ENCODE assay signal across 22 cellular contexts in genomic region chr2:186535861-186536260, GRCh38. TPM values are rescaled to one million over a fixed set of nuclear protein-coding genes. Genes with fewer than 3 reads are reported as not detected.
DNase-seq lines count a peak whose midpoint lies in the region; ATAC-seq, FAIRE-seq and TF ChIP-seq lines count a peak whose summit lies in the region.
"Had no signal": no experiment of that assay in that cellular context is flagged by ENCODE, and none has a peak within 500 bp of the region (broad histone marks: within the 10 kb centered on the region; RNA-seq: fewer than 3 reads in every experiment).

No MANE protein-coding gene starts in this region.

- intact Hi-C loops in A673 (cut with micrococcal nuclease; ENCODE audit: unreplicated experiment) (no loop called here), K562 (cut with micrococcal nuclease) (no loop called here)

- BruUV-seq in A673 (replicated peaks; lab: Mats Ljungman, UMichigan) (no TSS peak), K562 (replicated peaks; lab: Mats Ljungman, UMichigan) (no TSS peak)

- 26% methylated on average over 3 of the region's 3 CpGs for WGBS in K562 (ENCODE audit: insufficient coverage, low coverage, missing lambda C conversion rate)

- in situ Hi-C loops in K562 (cut with MboI) (no loop called here), HAP-1 (cut with MboI; ENCODE audit: low sequenced_read_pairs) (no loop called here)

- TF ChIP-seq RAD21 in K562 (CRISPR knock-in tag; conservative IDR thresholded peaks at IDR 0.05 in 1 of 2, IDR thresholded peaks at IDR 0.05 in 1 of 2): no peak

- no peak overlapping the region for H3K4me2 ChIP-seq in K562 (ENCODE audit: insufficient read depth, low read length)
- H3K4me2 ChIP-seq: BLaER1 treated with 17β-estradiol and CSF1 and Interleukin-3, amounts not matched to agents 10 nM and 100 nM had no signal

- H4K20me1 ChIP-seq in K562 (replicated peaks; ENCODE audit: control insufficient read depth, insufficient read depth, low read length): no peaks in the 10 kb centered on the region
- H4K20me1 ChIP-seq: BLaER1 treated with 17β-estradiol and CSF1 and Interleukin-3, amounts not matched to agents 10 nM and 100 nM had no signal

- H3K36me3 ChIP-seq in A673 (ENCODE audit: insufficient read depth, low read length, poor library complexity, severe bottlenecking): no peaks in the 10 kb centered on the region
- H3K36me3 ChIP-seq in K562 (ENCODE audit: control insufficient read depth, insufficient read depth, low read length): no peaks in the 10 kb centered on the region
- no peaks in the 10 kb centered on the region for H3K36me3 ChIP-seq in HAP-1 (replicated peaks)
- H3K36me3 ChIP-seq: BE2C; BLaER1 treated with 17β-estradiol and CSF1 and Interleukin-3, amounts not matched to agents 10 nM and 100 nM had no signal

- H3K9me1 ChIP-seq in K562 (ENCODE audit: control insufficient read depth, insufficient read depth, low read length): no peaks in the 10 kb centered on the region

- DNase-seq in A673 (ENCODE audit: low spot score) (peak; percentile 71), NCI-H82 treated with DMSO at 0.1 percent for 48 hours (lab: John Stamatoyannopoulos, UW; ENCODE audit: unreplicated experiment) (peak; percentile 92), K562 (ENCODE audit: extremely low read depth in 1 of 4, low spot score in 3 of 4) (no peak), NCI-H526 (lab: John Stamatoyannopoulos, UW) (no peak), erythroblast (lab: John Stamatoyannopoulos, UW) (no peak), HAP-1 (ENCODE audit: low spot score in 2 of 2) (no peak), activated gamma-delta T cell (lab: John Stamatoyannopoulos, UW) (no peak)
- DNase-seq: ACHN; AML-193; BE2C; CD4-positive, alpha-beta T cell; CD8-positive, alpha-beta memory T cell; DMS53; DMS79 treated with DMSO at 0.1 percent for 48 hours; GDM1; GOT3; HCEC 1CT had no signal

- no peaks in the 10 kb centered on the region for H3K79me2 ChIP-seq in K562 (ENCODE audit: control insufficient read depth, insufficient read depth, low read length)

- H3K27me3 ChIP-seq in A673 (replicated peaks; ENCODE audit: insufficient read depth, low read depth, low read length, poor library complexity) (peaks cover 7% of the 10 kb centered on the region), K562 (ENCODE audit: control insufficient read depth in 2 of 2, insufficient read depth in 2 of 2, low read length in 2 of 2) (no peaks in the 10 kb centered on the region), HAP-1 (ENCODE audit: low read depth) (no peaks in the 10 kb centered on the region)
- H3K27me3 ChIP-seq: BE2C; BLaER1 treated with 17β-estradiol and CSF1 and Interleukin-3, amounts not matched to agents 10 nM and 100 nM had no signal

- CTCF ChIA-PET in A673 (lab: Charles Lee) (no interaction called here), K562 (lab: Yijun Ruan, JAX; ENCODE audit: low intra/inter-chr PET ratio) (no interaction called here)

- TF ChIP-seq POLR2A in K562 (conservative IDR thresholded peaks at IDR 0.05): no peak
- TF ChIP-seq POLR2A in erythroblast (IDR thresholded peaks at IDR 0.05; ENCODE audit: low read length): no peak

- H3K4me3 ChIP-seq in A673 (ENCODE audit: low read depth, low read length, poor library complexity, severe bottlenecking): no peak overlapping the region
- H3K4me3 ChIP-seq in K562: no peak overlapping the region
- no peak overlapping the region for H3K4me3 ChIP-seq in HAP-1
- H3K4me3 ChIP-seq: BLaER1 treated with 17β-estradiol and CSF1 and Interleukin-3, amounts not matched to agents 10 nM and 100 nM; GM12878 had no signal

- POLR2A ChIA-PET in A673 (lab: Charles Lee; ENCODE audit: low non-redundant PET): no interaction called here
- POLR2A ChIA-PET in K562 (lab: Yijun Ruan, JAX): no interaction called here

- no peaks in the 10 kb centered on the region for H3K9me3 ChIP-seq in A673 (ENCODE audit: low read depth, low read length, poor library complexity, severe bottlenecking)
- no peaks in the 10 kb centered on the region for H3K9me3 ChIP-seq in K562 (replicated peaks; ENCODE audit: control insufficient read depth, insufficient read depth, low read depth, low read length)
- H3K9me3 ChIP-seq in HAP-1: no peaks in the 10 kb centered on the region
- H3K9me3 ChIP-seq: BE2C; BLaER1 treated with 17β-estradiol and CSF1 and Interleukin-3, amounts not matched to agents 10 nM and 100 nM had no signal

- H2AFZ ChIP-seq in K562 (ENCODE audit: low read depth, low read length): peak overlapping the region; percentile 70; the same call in 1 of the 2 replicates

- no peak for TF ChIP-seq CTCF in A673 (conservative IDR thresholded peaks at IDR 0.05; ENCODE audit: low read depth, low read length)
- no peak for TF ChIP-seq CTCF in K562 (IDR thresholded peaks at IDR 0.05 in 2 of 3, conservative IDR thresholded peaks at IDR 0.05 in 1 of 3; ENCODE audit: insufficient read depth in 2 of 3, low read depth in 1 of 3, low read length in 3 of 3)

- FAIRE-seq in G401.6 (lab: Jason Lieb, UNC) (peak; percentile 99), K562 (lab: Jason Lieb, UNC) (no peak)
- FAIRE-seq: A204.1, GM12878 had no signal

- H3K4me1 ChIP-seq in A673 (ENCODE audit: insufficient read depth, low read length, poor library complexity, severe bottlenecking) (peaks cover 10% of the 10 kb centered on the region), K562 (replicated peaks in 1 of 2; ENCODE audit: control insufficient read depth in 2 of 2, insufficient read depth in 2 of 2, low read length in 2 of 2) (peaks cover 3 to 7% of the 10 kb centered on the region in 2 experiments; a peak in 3 of 5 replicates), HAP-1 (peaks cover 17% of the 10 kb centered on the region)
- H3K4me1 ChIP-seq: BE2C; BLaER1 treated with 17β-estradiol and CSF1 and Interleukin-3, amounts not matched to agents 10 nM and 100 nM had no signal

- no peak overlapping the region for H3K9ac ChIP-seq in K562 (ENCODE audit: insufficient read depth in 1 of 2, low read depth in 2 of 2, low read length in 2 of 2)
- H3K9ac ChIP-seq: BLaER1 treated with 17β-estradiol and CSF1 and Interleukin-3, amounts not matched to agents 10 nM and 100 nM had no signal

- ATAC-seq in K562: no peak
- ATAC-seq: GM12878 had no signal

- no peak for TF ChIP-seq EP300 in K562 (IDR thresholded peaks at IDR 0.05; ENCODE audit: low read length)

- H3K27ac ChIP-seq in A673 (ENCODE audit: low read depth, low read length, poor library complexity, severe bottlenecking): no peak overlapping the region
- no peak overlapping the region for H3K27ac ChIP-seq in K562 (ENCODE audit: extremely low read depth, low read depth, low read length)
- H3K27ac ChIP-seq: 22Rv1; BLaER1 treated with 17β-estradiol and CSF1 and Interleukin-3, amounts not matched to agents 10 nM and 100 nM had no signal

TF ChIP-seq in K562, 482 proteins besides CTCF, POLR2A, EP300 and RAD21 (continues in another document):
- TF ChIP-seq SAP30 (IDR thresholded peaks at IDR 0.05; ENCODE audit: borderline replicate concordance, insufficient read depth, low read depth, low read length, poor library complexity, severe bottlenecking): no peak
- TF ChIP-seq ZNF561 (CRISPR knock-in tag; conservative IDR thresholded peaks at IDR 0.05): no peak
- TF ChIP-seq SP2 (IDR thresholded peaks at IDR 0.05; ENCODE audit: extremely low read depth, low read depth, low read length, poor library complexity, severe bottlenecking): no peak

RNA-seq across cellular contexts. Expression of gene ZC3H15, which starts 49.8 kb away (rescaled TPM):
- 86.1 and 95.1 TPM in 2 replicates for total RNA-seq in A673 (2021)
- 42.4 and 165 TPM in 2 replicates for total RNA-seq in K562 (2011; cell fraction: chromatin; rRNA removed; ENCODE audit: low replicate concordance)
- 17.0 and 27.1 TPM in 2 replicates for total RNA-seq in K562 (2011; cell fraction: nucleolus; rRNA removed)
- 58.4 and 78.7 TPM in 2 replicates for total RNA-seq in K562 (2011; cell fraction: nucleoplasm; rRNA removed)
- 121 and 156 TPM in 2 replicates for total RNA-seq in K562 (2014; rRNA removed)
- total RNA-seq in K562 (2014; rRNA removed; fragmentation: Illumina TruSeq; extraction: Trizol): 236 and 258 TPM in 2 replicates
- total RNA-seq in K562 (2015; rRNA removed; fragmentation: Illumina TruSeq; extraction: Trizol): 196 and 209 TPM in 2 replicates
- 122 and 132 TPM in 2 replicates for total RNA-seq in K562 (2021)
- 145 and 211 TPM in 2 replicates for polyA plus RNA-seq in K562 (2011; rRNA removed)
- polyA plus RNA-seq in K562 (2011; cell fraction: cytosol; rRNA removed): 32.2 and 67.4 TPM in 2 replicates
- polyA plus RNA-seq in K562 (2011; cell fraction: nucleus; rRNA removed): 47.3 and 75.8 TPM in 2 replicates
- polyA plus RNA-seq in K562 (2012): 104 and 142 TPM in 2 replicates
- polyA plus RNA-seq in K562 (2014; fragmentation: Illumina TruSeq; extraction: Trizol): 227 and 286 TPM in 2 replicates
- 100 to 1,000 TPM; 182 to 186 TPM for polyA plus RNA-seq in K562 (2014; fragmentation: Nextera tagmentation; extraction: Ambion mirVana)
- polyA plus RNA-seq in K562 (2014; rRNA removed): 182 and 189 TPM in 2 replicates
- 224 and 232 TPM in 2 replicates for polyA minus RNA-seq in K562 (2011; rRNA and poly(A)+ RNA removed)
- 70.7 and 73.4 TPM in 2 replicates for polyA minus RNA-seq in K562 (2011; cell fraction: cytosol; rRNA and poly(A)+ RNA removed)
- 34.3 and 68.2 TPM in 2 replicates for polyA minus RNA-seq in K562 (2011; cell fraction: nucleus; rRNA and poly(A)+ RNA removed)

RNA-seq across cellular contexts. Expression of gene ITGAV, which starts 54.0 kb away (rescaled TPM):
- total RNA-seq in A673 (2021) (28.4 and 33.7 TPM in 2 replicates), K562 (2014; rRNA removed) (10.4 and 10.7 TPM in 2 replicates), K562 (2014; rRNA removed; fragmentation: Illumina TruSeq; extraction: Trizol) (17.6 and 18.4 TPM in 2 replicates), K562 (2015; rRNA removed; fragmentation: Illumina TruSeq; extraction: Trizol) (16.2 and 16.5 TPM in 2 replicates), K562 (2021) (15.5 and 17.7 TPM in 2 replicates)
- 44.5 and 102 TPM in 2 replicates for total RNA-seq in K562 (2011; cell fraction: chromatin; rRNA removed; ENCODE audit: low replicate concordance)
- 19.5 and 40.0 TPM in 2 replicates for total RNA-seq in K562 (2011; cell fraction: nucleolus; rRNA removed)
- total RNA-seq in K562 (2011; cell fraction: nucleoplasm; rRNA removed): 34.2 and 43.0 TPM in 2 replicates
- polyA plus RNA-seq in K562 (2011; rRNA removed) (16.2 and 16.3 TPM in 2 replicates), K562 (2014; fragmentation: Illumina TruSeq; extraction: Trizol) (8.5 and 10.3 TPM in 2 replicates), K562 (2014; fragmentation: Nextera tagmentation; extraction: Ambion mirVana) (1 to 10 TPM; 3.7 to 4.6 TPM), K562 (2014; rRNA removed) (7.4 and 8.8 TPM in 2 replicates)
- polyA plus RNA-seq in K562 (2011; cell fraction: cytosol; rRNA removed): 3.6 and 7.9 TPM in 2 replicates
- polyA plus RNA-seq in K562 (2011; cell fraction: nucleus; rRNA removed): 29.1 and 37.9 TPM in 2 replicates
- 8.4 and 15.6 TPM in 2 replicates for polyA plus RNA-seq in K562 (2012)
- 32.1 and 40.9 TPM in 2 replicates for polyA minus RNA-seq in K562 (2011; rRNA and poly(A)+ RNA removed)
- polyA minus RNA-seq in K562 (2011; cell fraction: cytosol; rRNA and poly(A)+ RNA removed): 16.9 and 21.9 TPM in 2 replicates
- 25.4 and 40.0 TPM in 2 replicates for polyA minus RNA-seq in K562 (2011; cell fraction: nucleus; rRNA and poly(A)+ RNA removed)

Comparison
In these comparisons a context has a peak if more than half of its experiments do, and no peak if none do; other contexts are left out.
1. DNase-seq: peak in A673 (single experiment) and NCI-H82 treated with DMSO at 0.1 percent for 48 hours (single experiment); none in K562 (0 of 4), NCI-H526 (0 of 2), erythroblast (0 of 2), HAP-1 (0 of 2) and activated gamma-delta T cell (single experiment).